ENCODE assay signal across 27 cellular contexts in genomic region chr1:237033061-237033460, GRCh38. TPM values are rescaled to one million over a fixed set of nuclear protein-coding genes. Genes with fewer than 3 reads are reported as not detected.
"Had no signal": no experiment of that assay in that cellular context is flagged by ENCODE, and none has a peak within 500 bp of the region (broad histone marks: within the 10 kb centered on the region; RNA-seq: fewer than 3 reads in every experiment).

No MANE protein-coding gene starts in this region.

- H3K4me1 ChIP-seq: SJCRH30 had no signal

- H3K9me3 ChIP-seq: SJCRH30 had no signal

- H3K4me3 ChIP-seq: SJCRH30 had no signal

- H3K27ac ChIP-seq: SJCRH30, WERI-Rb-1 had no signal

- H3K36me3 ChIP-seq: SJCRH30, WERI-Rb-1 had no signal

- H3K27me3 ChIP-seq: SJCRH30 had no signal

- ATAC-seq: activated CD4-positive, alpha-beta T cell treated with anti-CD3 and anti-CD28 coated beads for 36 hours; activated T-helper 17 cell treated with anti-CD3 and anti-CD28 coated beads, Interleukin-2, amount 50 U/mL, for 72 hours had no signal

- DNase-seq: activated CD4-positive, alpha-beta memory T cell treated with anti-CD3 and anti-CD28 coated beads, Interleukin-2, amount 10 ng/mL, durations not matched to agents 7 days and 5 days; activated CD4-positive, alpha-beta T cell treated with anti-CD3 and anti-CD28 coated beads for 36 hours; activated CD4-positive, alpha-beta T cell treated with anti-CD3 and anti-CD28 coated beads, Interleukin-2, amount 50 U/mL, for 1 hour; activated gamma-delta T cell; activated naive CD4-positive, alpha-beta T cell treated with anti-CD3 and anti-CD28 coated beads for 36 hours; activated T-cell treated with anti-CD3 and anti-CD28 coated beads for 4 hours; activated T-cell treated with anti-CD3 and anti-CD28 coated beads, Interleukin-2, amount 50 U/mL, for 48 hours; amygdala; caudate nucleus; Kasumi-1; KBM-7; NCI-H1105 treated with DMSO at 0.1 percent for 48 hours; NCI-H1436 treated with DMSO at 0.1 percent for 48 hours; NCI-H187; NCI-H2081; NCI-H446 treated with DMSO at 0.1 percent for 48 hours; NCI-H526; NCI-H82; SJCRH30; SK-N-SH; T-helper 1 cell; WERI-Rb-1 had no signal

RNA-seq across cellular contexts. Expression of gene RYR2, which starts 8.9 kb away (rescaled TPM):
- total RNA-seq: activated naive CD4-positive, alpha-beta T cell treated with anti-CD3 and anti-CD28 coated beads for 36 hours; OCI-LY7 had no signal

RNA-seq across cellular contexts. Expression of gene MT1HL1, which starts 28.8 kb away (rescaled TPM):
- total RNA-seq: activated CD4-positive, alpha-beta memory T cell treated with anti-CD3 and anti-CD28 coated beads, Interleukin-2, amount 10 ng/mL, durations not matched to agents 7 days and 5 days; activated CD4-positive, alpha-beta T cell treated with anti-CD3 and anti-CD28 coated beads for 36 hours; activated CD8-positive, alpha-beta memory T cell treated with anti-CD3 and anti-CD28 coated beads for 36 hours; activated naive CD4-positive, alpha-beta T cell treated with anti-CD3 and anti-CD28 coated beads for 36 hours; activated T-helper 17 cell treated with anti-CD3 and anti-CD28 coated beads, Interleukin-2, amount 50 U/mL, for 72 hours; OCI-LY7; RPMI7951; SJCRH30; T-helper 2 cell treated with Interferon-gamma antibody and Interleukin-4, amounts not matched to agents 100 ng/mL and 5 ng/mL, for 36 hours had no signal
- polyA plus RNA-seq: SK-N-SH had no signal
